ENCODE assay signal across 11 cellular contexts in genomic region chr21:41765393-41765950, GRCh38. TPM values are rescaled to one million over a fixed set of nuclear protein-coding genes. Genes with fewer than 3 reads are reported as not detected.
DNase-seq lines count a peak whose midpoint lies in the region; ATAC-seq and TF ChIP-seq lines count a peak whose summit lies in the region.
"Had no signal": no experiment of that assay in that cellular context is flagged by ENCODE, and none has a peak within 500 bp of the region (broad histone marks: within the 10 kb centered on the region; RNA-seq: fewer than 3 reads in every experiment).

No MANE protein-coding gene starts in this region.

- H3K9ac ChIP-seq in endodermal cell (ENCODE audit: extremely low read depth, low read length, poor library complexity, severe bottlenecking): peak overlapping the region; percentile 74

- no peak for TF ChIP-seq CTCF in endodermal cell (conservative IDR thresholded peaks at IDR 0.05)

- H3K9me3 ChIP-seq in CD4-positive, CD25-positive, alpha-beta regulatory T cell (ENCODE audit: control insufficient read depth in 2 of 2, low read length in 2 of 2): no peaks in the 10 kb centered on the region
- H3K9me3 ChIP-seq in KOPT-K1 (ENCODE audit: insufficient read depth, low read length, poor library complexity, severe bottlenecking) (no peaks in the 10 kb centered on the region), endodermal cell (ENCODE audit: control insufficient read depth, low read length) (no peaks in the 10 kb centered on the region)
- H3K9me3 ChIP-seq in naive thymus-derived CD4-positive, alpha-beta T cell (ENCODE audit: control insufficient read depth in 2 of 3, low read length in 3 of 3): no peaks in the 10 kb centered on the region

- no peak overlapping the region for H3K4me3 ChIP-seq in CD4-positive, CD25-positive, alpha-beta regulatory T cell (ENCODE audit: low read depth, low read length)
- H3K4me3 ChIP-seq in endodermal cell (ENCODE audit: low read length): peak overlapping the region; percentile 84
- no peak overlapping the region for H3K4me3 ChIP-seq in naive thymus-derived CD4-positive, alpha-beta T cell (ENCODE audit: low read length)

- H3K27me3 ChIP-seq in CD4-positive, CD25-positive, alpha-beta regulatory T cell (ENCODE audit: control insufficient read depth, insufficient read depth, low read length): peaks cover 26% of the 10 kb centered on the region
- H3K27me3 ChIP-seq in endodermal cell (ENCODE audit: control insufficient read depth, insufficient read depth, low read length, poor library complexity, severe bottlenecking): peaks cover 100% of the 10 kb centered on the region
- H3K27me3 ChIP-seq in naive thymus-derived CD4-positive, alpha-beta T cell (ENCODE audit: control insufficient read depth in 2 of 2, insufficient read depth in 2 of 2, low read length in 2 of 2): peaks cover 8 to 39% of the 10 kb centered on the region in 2 donors

- no peak overlapping the region for H3K27ac Mint-ChIP-seq in CD4-positive, CD25-positive, alpha-beta regulatory T cell
- H3K27ac Mint-ChIP-seq in endodermal cell: no peak overlapping the region
- peak overlapping the region in 1 of 9 donors; percentile 45 for H3K27ac Mint-ChIP-seq in naive thymus-derived CD4-positive, alpha-beta T cell

- no peaks in the 10 kb centered on the region for H3K36me3 Mint-ChIP-seq in CD4-positive, CD25-positive, alpha-beta regulatory T cell
- H3K36me3 Mint-ChIP-seq in endodermal cell (ENCODE audit: low read depth): no peaks in the 10 kb centered on the region
- peaks cover 0 to 5% (median 3%) of the 10 kb centered on the region in 5 donors for H3K36me3 Mint-ChIP-seq in naive thymus-derived CD4-positive, alpha-beta T cell

- no peak overlapping the region for H3K27ac ChIP-seq in CD4-positive, CD25-positive, alpha-beta regulatory T cell (ENCODE audit: insufficient read depth, low read length, poor library complexity, severe bottlenecking)
- peak overlapping the region; percentile 11 for H3K27ac ChIP-seq in KOPT-K1 (ENCODE audit: low read depth, low read length, poor library complexity, severe bottlenecking)
- H3K27ac ChIP-seq in endodermal cell (ENCODE audit: low read depth, low read length): no peak overlapping the region
- no peak overlapping the region for H3K27ac ChIP-seq in naive thymus-derived CD4-positive, alpha-beta T cell (ENCODE audit: low read depth, low read length)

- 60 to 62% methylated on average over 12 to 14 of the region's 14 CpGs for WGBS in endodermal cell (ENCODE audit: insufficient coverage in 1 of 2, insufficient read length in 1 of 2), 2 experiments

- peaks cover 9 to 51% (median 17%) of the 10 kb centered on the region in 4 donors for H3K4me1 Mint-ChIP-seq in CD4-positive, CD25-positive, alpha-beta regulatory T cell
- H3K4me1 Mint-ChIP-seq in endodermal cell: peaks cover 82% of the 10 kb centered on the region
- H3K4me1 Mint-ChIP-seq in naive thymus-derived CD4-positive, alpha-beta T cell: peaks cover 26 to 50% (median 41%) of the 10 kb centered on the region in 7 donors

- H3K27me3 Mint-ChIP-seq in CD4-positive, CD25-positive, alpha-beta regulatory T cell: peaks cover 77% of the 10 kb centered on the region
- H3K27me3 Mint-ChIP-seq in endodermal cell (ENCODE audit: insufficient read depth): peaks cover 81% of the 10 kb centered on the region
- H3K27me3 Mint-ChIP-seq in naive thymus-derived CD4-positive, alpha-beta T cell: peaks cover 64 to 90% (median 77%) of the 10 kb centered on the region in 5 donors

- peaks cover 36% of the 10 kb centered on the region for H3K4me1 ChIP-seq in CD4-positive, CD25-positive, alpha-beta regulatory T cell (ENCODE audit: control insufficient read depth, insufficient read depth, low read length, poor library complexity, severe bottlenecking)
- peaks cover 30% of the 10 kb centered on the region for H3K4me1 ChIP-seq in endodermal cell (ENCODE audit: control insufficient read depth, insufficient read depth, low read length)
- peaks cover 11 to 38% of the 10 kb centered on the region in 2 donors for H3K4me1 ChIP-seq in naive thymus-derived CD4-positive, alpha-beta T cell (ENCODE audit: control insufficient read depth in 2 of 2, insufficient read depth in 2 of 2, low read length in 2 of 2)

- no peak for DNase-seq in CD4-positive, CD25-positive, alpha-beta regulatory T cell
- DNase-seq in endodermal cell (peak; percentile 58), globus pallidus (ENCODE audit: low spot score) (no peak), putamen (ENCODE audit: low spot score) (no peak), C1 segment of cervical spinal cord (lab: John Stamatoyannopoulos, UW) (no peak)
- DNase-seq in naive thymus-derived CD4-positive, alpha-beta T cell: no peak
- no peak for DNase-seq in stimulated activated CD4-positive, alpha-beta T cell treated with anti-CD3 and anti-CD28 coated beads, Interleukin-12 subunit alpha, Interleukin-12 subunit beta, amount 100 ng/mL, for 4 hours
- DNase-seq: activated CD4-positive, alpha-beta T cell treated with anti-CD3 and anti-CD28 coated beads, Interleukin-2, amount 50 U/mL, for 4 hours; caudate nucleus; DMS 273 treated with DMSO at 0.1 percent for 48 hours had no signal

- POLR2A ChIA-PET in naive thymus-derived CD4-positive, alpha-beta T cell (lab: Charles Lee): no interaction called here

- H3K4me3 Mint-ChIP-seq in CD4-positive, CD25-positive, alpha-beta regulatory T cell: peak overlapping the region; percentile 38 to 78 (median 47)
- peak overlapping the region; percentile 71 for H3K4me3 Mint-ChIP-seq in endodermal cell
- H3K4me3 Mint-ChIP-seq in naive thymus-derived CD4-positive, alpha-beta T cell: peak overlapping the region in 9 of 10 donors; percentile 52 to 87 (median 65)

- no peaks in the 10 kb centered on the region for H3K36me3 ChIP-seq in CD4-positive, CD25-positive, alpha-beta regulatory T cell (ENCODE audit: control insufficient read depth, insufficient read depth, low read length)
- H3K36me3 ChIP-seq in KOPT-K1 (ENCODE audit: insufficient read depth, low read length) (no peaks in the 10 kb centered on the region), endodermal cell (ENCODE audit: control insufficient read depth, insufficient read depth, low read length) (no peaks in the 10 kb centered on the region)
- H3K36me3 ChIP-seq in naive thymus-derived CD4-positive, alpha-beta T cell (ENCODE audit: control insufficient read depth in 2 of 3, insufficient read depth in 3 of 3, low read length in 3 of 3): no peaks in the 10 kb centered on the region

- CTCF ChIA-PET in naive thymus-derived CD4-positive, alpha-beta T cell (lab: Charles Lee): interaction anchor here (0.6 kb wide), 1 partner anchor 35 kb away, joined by 3 read pairs; no protein-coding TSS in a partner anchor

- intact Hi-C loops in naive thymus-derived CD4-positive, alpha-beta T cell (cut with micrococcal nuclease): loop anchor here in 1 of 2 donors (5.0 kb wide), 1 partner anchor 112 kb away; the partner anchor contains the start of gene PRDM15

- no peak for ATAC-seq in CD4-positive, CD25-positive, alpha-beta regulatory T cell (ENCODE audit: low read depth in 2 of 2)
- ATAC-seq in naive thymus-derived CD4-positive, alpha-beta T cell: no peak

- peaks cover 0 to 5% (median 0%) of the 10 kb centered on the region in 7 donors for H3K9me3 Mint-ChIP-seq in CD4-positive, CD25-positive, alpha-beta regulatory T cell
- no peaks in the 10 kb centered on the region for H3K9me3 Mint-ChIP-seq in endodermal cell
- H3K9me3 Mint-ChIP-seq in naive thymus-derived CD4-positive, alpha-beta T cell: peaks cover 0 to 6% (median 0%) of the 10 kb centered on the region in 11 donors

RNA-seq across cellular contexts. Expression of gene RIPK4, which starts 1.4 kb away (rescaled TPM):
- total RNA-seq in CD4-positive, CD25-positive, alpha-beta regulatory T cell: 0.52 TPM
- polyA plus RNA-seq in CD4-positive, CD25-positive, alpha-beta regulatory T cell: under 1 TPM in 2 of 4 donors, not detected in 2; 0.39 to 0.41 TPM
- 10 to 100 TPM in 1 of 2 donors, 1 to 10 TPM in 1; 8.4 to 16.2 TPM for total RNA-seq in endodermal cell
- 1.7 TPM for polyA plus RNA-seq in endodermal cell (2013, experiment 1 of 2)
- polyA plus RNA-seq in endodermal cell (2013, experiment 2 of 2): 2.0 TPM
- 1 to 10 TPM in 1 of 5 experiments, under 1 TPM in 3, not detected in 1; 0.30 to 2.2 (median 0.62) TPM for total RNA-seq in naive thymus-derived CD4-positive, alpha-beta T cell
- polyA plus RNA-seq in naive thymus-derived CD4-positive, alpha-beta T cell: under 1 TPM; 0.24 to 0.33 TPM
